Comparison of ENCODE assay signal across 8 cellular contexts in the genomic region with DNA sequence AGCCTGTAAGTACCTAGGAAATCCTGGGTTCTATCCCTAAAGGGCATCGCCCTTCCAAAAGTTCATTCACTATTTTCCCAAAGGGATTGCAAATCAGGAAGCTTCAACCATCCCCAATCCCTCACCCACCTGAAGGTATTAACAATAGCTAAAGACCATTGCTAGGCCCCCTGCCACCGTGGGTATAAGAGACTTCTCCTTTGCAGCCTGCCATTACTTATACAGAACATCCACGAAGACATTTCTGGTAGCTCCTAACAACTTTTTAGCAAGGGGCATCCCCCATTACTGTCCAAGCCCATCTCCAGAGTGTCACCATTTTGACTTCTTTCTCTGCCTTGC. TPM values are rescaled to one million over a fixed set of nuclear protein-coding genes. Genes with fewer than 3 reads are reported as not detected.
DNase-seq lines count a peak whose midpoint lies in the region; ATAC-seq and TF ChIP-seq lines count a peak whose summit lies in the region.

No MANE protein-coding gene starts in this region.

- H3K9me3 ChIP-seq in duodenal mucosa (ENCODE audit: control insufficient read depth in 1 of 2, low read length in 2 of 2) = no peaks in the 10 kb centered on the region
- no peaks in the 10 kb centered on the region for H3K9me3 ChIP-seq in parathyroid adenoma (ENCODE audit: control insufficient read depth, low read length)
- H3K9me3 ChIP-seq in ovary = no peaks in the 10 kb centered on the region

- in situ Hi-C loops in G401 (cut with HindIII; ENCODE audit: low sequenced_read_pairs) = loop anchor here (25.0 kb wide), 1 partner anchor 177 kb away; a partner anchor contains a TSS

- H3K79me2 ChIP-seq in KMS-11 (ENCODE audit: insufficient read depth, low read depth) = no peaks in the 10 kb centered on the region; the same call in 1 of the 2 replicates
- no peaks in the 10 kb centered on the region for H3K79me2 ChIP-seq in parathyroid adenoma

- ATAC-seq in GM18505 (IDR thresholded peaks at IDR 0.05; ENCODE audit: unreplicated experiment) = no peak

- no peaks in the 10 kb centered on the region for H4K20me1 ChIP-seq in KMS-11 (ENCODE audit: insufficient read depth)

- H3K27ac ChIP-seq in KMS-11 (no peak overlapping the region), duodenal mucosa (ENCODE audit: low read depth, low read length) (no peak overlapping the region), parathyroid adenoma (no peak overlapping the region), ovary (no peak overlapping the region)

- no peak overlapping the region for H3K9ac ChIP-seq in KMS-11
- H3K9ac ChIP-seq in duodenal mucosa (ENCODE audit: low read depth in 1 of 2, low read length in 2 of 2) = no peak overlapping the region
- no peak overlapping the region for H3K9ac ChIP-seq in parathyroid adenoma

- H3K27me3 ChIP-seq in KMS-11 (ENCODE audit: insufficient read depth, low read depth) (peaks cover 24% of the 10 kb centered on the region), duodenal mucosa (ENCODE audit: control insufficient read depth in 1 of 2, insufficient read depth in 2 of 2, low read length in 2 of 2) (peaks cover 23 to 36% of the 10 kb centered on the region in 2 donors), parathyroid adenoma (ENCODE audit: control insufficient read depth, insufficient read depth, low read length) (no peaks in the 10 kb centered on the region), ovary (no peaks in the 10 kb centered on the region)

- WGBS in ovary, 3 donors = 7 to 11% (median 10%) methylated on average over 3 of the region's 3 CpGs

- peak overlapping the region; percentile 32; the same call in 1 of the 2 replicates for H3K4me3 ChIP-seq in GM08714 (ENCODE audit: low read length)
- no peak overlapping the region for H3K4me3 ChIP-seq in KMS-11 (IDR thresholded peaks at IDR 0.05; ENCODE audit: insufficient read depth, low read depth, low read length)
- H3K4me3 ChIP-seq in duodenal mucosa (ENCODE audit: low read depth in 1 of 2, low read length in 2 of 2) = peak overlapping the region; percentile 57 to 90
- H3K4me3 ChIP-seq in parathyroid adenoma (ENCODE audit: low read depth, low read length) = peak overlapping the region; percentile 71
- no peak overlapping the region for H3K4me3 ChIP-seq in ovary

- peaks cover 22% of the 10 kb centered on the region for H3K4me1 ChIP-seq in KMS-11 (ENCODE audit: low read depth, poor library complexity, severe bottlenecking)
- peaks cover 4 to 9% of the 10 kb centered on the region in 2 donors for H3K4me1 ChIP-seq in duodenal mucosa (ENCODE audit: control insufficient read depth in 1 of 2, insufficient read depth in 2 of 2, low read length in 2 of 2)
- H3K4me1 ChIP-seq in parathyroid adenoma = peaks cover 4% of the 10 kb centered on the region
- H3K4me1 ChIP-seq in ovary (ENCODE audit: insufficient read depth) = no peaks in the 10 kb centered on the region

- TF ChIP-seq CTCF in KMS-11 (conservative IDR thresholded peaks at IDR 0.05; ENCODE audit: low read depth, low read length) = no peak
- TF ChIP-seq CTCF in parathyroid adenoma (IDR thresholded peaks at IDR 0.05) = no peak
- TF ChIP-seq CTCF in ovary (IDR thresholded peaks at IDR 0.05) = no peak

- no peaks in the 10 kb centered on the region for H3K36me3 ChIP-seq in KMS-11 (ENCODE audit: insufficient read depth)
- H3K36me3 ChIP-seq in duodenal mucosa (ENCODE audit: control insufficient read depth in 1 of 2, insufficient read depth in 2 of 2, low read length in 2 of 2) = no peaks in the 10 kb centered on the region
- no peaks in the 10 kb centered on the region for H3K36me3 ChIP-seq in parathyroid adenoma (ENCODE audit: control insufficient read depth, insufficient read depth, low read length)
- no peaks in the 10 kb centered on the region for H3K36me3 ChIP-seq in ovary

- no peak for TF ChIP-seq POLR2A in GM18505 (IDR thresholded peaks at IDR 0.05; ENCODE audit: borderline replicate concordance, extremely low read depth, insufficient read depth, insufficient read length)
- no peak for TF ChIP-seq POLR2A in ovary (IDR thresholded peaks at IDR 0.05)

- DNase-seq in GM19238 (ENCODE audit: insufficient read length, low spot score) = no peak
- no peak for DNase-seq in G401 (ENCODE audit: low spot score)
- DNase-seq in ovary = no peak

- intact Hi-C loops in ovary (cut with DNase I) = loop anchor here in 1 of 4 donors (5.0 kb wide), 1 partner anchor 57 kb away; no protein-coding TSS in a partner anchor

- no peak for TF ChIP-seq EP300 in ovary (IDR thresholded peaks at IDR 0.05)

- H3K4me2 ChIP-seq in KMS-11 (peak overlapping the region; percentile 79), parathyroid adenoma (ENCODE audit: low read length) (peak overlapping the region; percentile 56)

- H2AFZ ChIP-seq in KMS-11 (ENCODE audit: low read depth) = peak overlapping the region; percentile 95
- H2AFZ ChIP-seq in parathyroid adenoma = peak overlapping the region; percentile 68

RNA-seq across cellular contexts. Expression of a gene that starts 0.4 kb away (rescaled TPM):
- 52.2 and 64.7 TPM in 2 replicates for total RNA-seq in G401 (2014; rRNA removed; shearing (Covaris generic))
- 10 to 100 TPM; 22.8 to 32.2 (median 26.6) TPM for total RNA-seq in ovary
- 10 to 100 TPM; 17.8 to 30.2 TPM for polyA plus RNA-seq in ovary

Comparison
In these comparisons a context has a peak if more than half of its experiments do, and no peak if none do; other contexts are left out.
1. H3K4me3 ChIP-seq: peak in GM08714 (single experiment), duodenal mucosa (2 of 2) and parathyroid adenoma (single experiment); none in KMS-11 (single experiment) and ovary (single experiment).